In the genomic region with DNA sequence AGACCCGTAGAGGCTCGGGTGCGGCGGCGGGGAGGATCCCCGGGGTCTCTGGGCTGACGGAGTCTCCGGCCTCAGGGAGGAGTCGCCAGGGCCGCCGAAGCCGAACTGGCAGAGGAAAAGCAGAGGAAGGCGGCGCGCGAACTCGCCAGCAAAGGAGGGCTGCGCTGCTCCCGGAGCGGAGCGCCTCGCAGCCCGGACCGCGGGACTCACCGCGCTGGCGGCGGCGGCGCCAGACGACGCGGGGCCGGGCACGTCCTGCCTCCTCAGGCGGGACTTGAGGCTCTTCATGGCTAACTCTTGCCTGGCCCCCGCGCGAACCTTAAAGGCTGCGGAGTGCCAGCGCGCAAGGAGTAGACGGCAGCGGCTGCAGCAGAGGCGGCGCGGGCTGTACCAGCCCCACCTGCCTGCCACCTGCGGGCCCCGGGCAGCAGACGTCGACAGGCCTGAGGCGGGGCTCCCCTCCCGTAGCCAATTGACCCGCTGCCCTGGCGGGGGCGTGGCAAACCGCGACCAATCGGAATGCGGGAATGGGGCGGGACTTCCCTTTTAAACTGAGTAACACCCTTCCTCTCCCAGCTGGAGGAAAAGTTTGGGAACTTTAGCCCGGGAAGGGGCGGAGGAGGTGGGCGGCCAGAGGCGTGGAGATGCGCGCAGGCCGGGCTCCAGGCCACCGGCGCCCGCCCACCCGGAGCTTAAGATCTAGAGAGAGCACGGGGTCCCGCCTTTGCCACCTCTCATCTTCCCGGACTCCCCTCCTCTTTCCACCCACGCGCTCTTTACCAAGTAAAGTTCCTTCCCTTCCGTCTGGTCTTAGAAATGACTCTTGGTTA, we compare ENCODE assay signal across 8 cellular contexts. TPM values are rescaled to one million over a fixed set of nuclear protein-coding genes. Genes with fewer than 3 reads are reported as not detected.
DNase-seq lines count a peak whose midpoint lies in the region; ATAC-seq and TF ChIP-seq lines count a peak whose summit lies in the region.

A gene with protein sequence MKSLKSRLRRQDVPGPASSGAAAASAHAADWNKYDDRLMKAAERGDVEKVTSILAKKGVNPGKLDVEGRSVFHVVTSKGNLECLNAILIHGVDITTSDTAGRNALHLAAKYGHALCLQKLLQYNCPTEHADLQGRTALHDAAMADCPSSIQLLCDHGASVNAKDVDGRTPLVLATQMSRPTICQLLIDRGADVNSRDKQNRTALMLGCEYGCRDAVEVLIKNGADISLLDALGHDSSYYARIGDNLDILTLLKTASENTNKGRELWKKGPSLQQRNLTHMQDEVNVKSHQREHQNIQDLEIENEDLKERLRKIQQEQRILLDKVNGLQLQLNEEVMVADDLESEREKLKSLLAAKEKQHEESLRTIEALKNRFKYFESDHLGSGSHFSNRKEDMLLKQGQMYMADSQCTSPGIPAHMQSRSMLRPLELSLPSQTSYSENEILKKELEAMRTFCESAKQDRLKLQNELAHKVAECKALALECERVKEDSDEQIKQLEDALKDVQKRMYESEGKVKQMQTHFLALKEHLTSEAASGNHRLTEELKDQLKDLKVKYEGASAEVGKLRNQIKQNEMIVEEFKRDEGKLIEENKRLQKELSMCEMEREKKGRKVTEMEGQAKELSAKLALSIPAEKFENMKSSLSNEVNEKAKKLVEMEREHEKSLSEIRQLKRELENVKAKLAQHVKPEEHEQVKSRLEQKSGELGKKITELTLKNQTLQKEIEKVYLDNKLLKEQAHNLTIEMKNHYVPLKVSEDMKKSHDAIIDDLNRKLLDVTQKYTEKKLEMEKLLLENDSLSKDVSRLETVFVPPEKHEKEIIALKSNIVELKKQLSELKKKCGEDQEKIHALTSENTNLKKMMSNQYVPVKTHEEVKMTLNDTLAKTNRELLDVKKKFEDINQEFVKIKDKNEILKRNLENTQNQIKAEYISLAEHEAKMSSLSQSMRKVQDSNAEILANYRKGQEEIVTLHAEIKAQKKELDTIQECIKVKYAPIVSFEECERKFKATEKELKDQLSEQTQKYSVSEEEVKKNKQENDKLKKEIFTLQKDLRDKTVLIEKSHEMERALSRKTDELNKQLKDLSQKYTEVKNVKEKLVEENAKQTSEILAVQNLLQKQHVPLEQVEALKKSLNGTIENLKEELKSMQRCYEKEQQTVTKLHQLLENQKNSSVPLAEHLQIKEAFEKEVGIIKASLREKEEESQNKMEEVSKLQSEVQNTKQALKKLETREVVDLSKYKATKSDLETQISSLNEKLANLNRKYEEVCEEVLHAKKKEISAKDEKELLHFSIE (N-terminal part only) (minus strand): TSS at position 439 of the 830 bp plus-strand sequence. CDS start 151 bp downstream, at position 288.

- H3K4me2 ChIP-seq in smooth muscle cell: peak within 1 kb of the TSS; percentile 93

- H3F3A ChIP-seq in smooth muscle cell (ENCODE audit: low read depth): peaks cover 23% of the 10 kb centered on the region

- H2AFZ ChIP-seq in smooth muscle cell (ENCODE audit: low read depth): peak within 1 kb of the TSS; percentile 59

- peaks cover 50% of the 10 kb centered on the region for H3K79me2 ChIP-seq in smooth muscle cell (ENCODE audit: low read depth)

- no peaks in the 10 kb centered on the region for H3K27me3 ChIP-seq in smooth muscle cell (ENCODE audit: low read depth)

- WGBS in smooth muscle cell (ENCODE audit: low lambda C conversion rate): under 1% methylated on average over 77 of the region's 79 CpGs

- peak; percentile 80 for ATAC-seq in GM18519 (IDR thresholded peaks at IDR 0.05; ENCODE audit: low FRiP score, unreplicated experiment)
- ATAC-seq in HG03097 (IDR thresholded peaks at IDR 0.05; ENCODE audit: low FRiP score, unreplicated experiment): peak; percentile 70
- ATAC-seq in HG02840 (IDR thresholded peaks at IDR 0.05; ENCODE audit: low FRiP score, unreplicated experiment): no peak

- DNase-seq in NCI-H2196 (lab: John Stamatoyannopoulos, UW; ENCODE audit: unreplicated experiment) (peak; percentile 84), cerebellum (ENCODE audit: low spot score) (peak; percentile 93), iris pigment epithelial cell (ENCODE audit: low read depth) (peak; percentile 96), smooth muscle cell (lab: John Stamatoyannopoulos, UW; ENCODE audit: unreplicated experiment) (peak; percentile 89)
- peak; percentile 54 for DNase-seq in activated CD4-positive, alpha-beta T cell treated with anti-CD3 and anti-CD28 coated beads for 1 hour

- H3K4me3 ChIP-seq in smooth muscle cell: peak within 1 kb of the TSS; percentile 93

- peak within 1 kb of the TSS; percentile 88 for H3K27ac ChIP-seq in smooth muscle cell (ENCODE audit: low read depth)

- no peaks in the 10 kb centered on the region for H3K9me3 ChIP-seq in smooth muscle cell (replicated peaks; ENCODE audit: low read depth)

- no peaks in the 10 kb centered on the region for H3K36me3 ChIP-seq in smooth muscle cell (ENCODE audit: low read depth)

- H3K4me1 ChIP-seq in smooth muscle cell (ENCODE audit: low read depth): peaks cover 40% of the 10 kb centered on the region

- peak within 1 kb of the TSS; percentile 88 for H3K9ac ChIP-seq in smooth muscle cell (ENCODE audit: low read depth)

- TF ChIP-seq CTCF in smooth muscle cell (IDR thresholded peaks at IDR 0.05; ENCODE audit: borderline replicate concordance, insufficient read depth, poor library complexity, severe bottlenecking): no peak

- peaks cover 42% of the 10 kb centered on the region for H4K20me1 ChIP-seq in smooth muscle cell (ENCODE audit: low read depth)

RNA-seq across cellular contexts. Expression of the gene that starts here (rescaled TPM):
- total RNA-seq in cerebellum (43.5 TPM), smooth muscle cell (109 and 121 TPM in 2 replicates)
- polyA plus RNA-seq in smooth muscle cell: 147 and 153 TPM in 2 replicates
